Comparison of ENCODE assay signal across 13 cellular contexts in genomic region chr11:111441443-111441842, GRCh38.
DNase-seq lines count a peak whose midpoint lies in the region; ATAC-seq and TF ChIP-seq lines count a peak whose summit lies in the region.
"Had no signal": no experiment of that assay in that cellular context is flagged by ENCODE, and none has a peak within 500 bp of the region (broad histone marks: within the 10 kb centered on the region; RNA-seq: fewer than 3 reads in every experiment).

No MANE protein-coding gene starts in this region.

- no peaks in the 10 kb centered on the region for H3K9me3 ChIP-seq in SU-DHL-6 (ENCODE audit: insufficient read depth, low read length)
- no peaks in the 10 kb centered on the region for H3K9me3 ChIP-seq in stomach smooth muscle (ENCODE audit: control insufficient read depth in 2 of 2, low read length in 2 of 2)

- H3K4me1 Mint-ChIP-seq in activated T-cell treated with anti-CD3 and anti-CD28 coated beads, Interleukin-2, amount 50 U/mL, for 24 hours (ENCODE audit: low read depth): peaks cover 23% of the 10 kb centered on the region

- H3K4me3 ChIP-seq in SU-DHL-6 (ENCODE audit: insufficient read depth, low read length, poor library complexity, severe bottlenecking) (no peak overlapping the region), fibroblast of pulmonary artery (replicated peaks; ENCODE audit: low read depth, low read length) (no peak overlapping the region), stomach smooth muscle (ENCODE audit: low read length in 2 of 2) (no peak overlapping the region)

- no peaks in the 10 kb centered on the region for H4K20me1 ChIP-seq in SU-DHL-6 (ENCODE audit: low read depth, low read length)

- no peak overlapping the region for H2AFZ ChIP-seq in SU-DHL-6 (ENCODE audit: low read depth, low read length, severe bottlenecking)

- H3K36me3 ChIP-seq in SU-DHL-6 (ENCODE audit: low read length) (no peaks in the 10 kb centered on the region), stomach smooth muscle (ENCODE audit: control insufficient read depth in 2 of 2, insufficient read depth in 2 of 2, low read length in 2 of 2) (no peaks in the 10 kb centered on the region)

- peaks cover 34% of the 10 kb centered on the region for H3F3A ChIP-seq in SU-DHL-6 (ENCODE audit: insufficient read depth)

- TF ChIP-seq CTCF in SU-DHL-6 (IDR thresholded peaks at IDR 0.05; ENCODE audit: insufficient read depth, low read length, poor library complexity, severe bottlenecking) (no peak), fibroblast of pulmonary artery (IDR thresholded peaks at IDR 0.05; ENCODE audit: low read length, missing control alignments) (no peak)

- no peak overlapping the region for H3K9ac ChIP-seq in SU-DHL-6 (ENCODE audit: low read length)
- no peak overlapping the region for H3K9ac ChIP-seq in stomach smooth muscle (ENCODE audit: low read length in 2 of 2)

- DNase-seq in activated T-cell treated with anti-CD3 and anti-CD28 coated beads, Interleukin-2, amount 50 U/mL, for 24 hours: peak; percentile 30
- no peak for DNase-seq in activated T-cell treated with anti-CD3 and anti-CD28 coated beads, Interleukin-2, amount 50 U/mL, for 1 hour
- peak; percentile 23 for DNase-seq in fibroblast of pulmonary artery (ENCODE audit: low read depth)
- DNase-seq: AML-193, head of caudate nucleus, MM.1S, NCI-H524 had no signal

- H3K9me2 ChIP-seq in SU-DHL-6 (replicated peaks; ENCODE audit: insufficient read depth, low read length): no peaks in the 10 kb centered on the region

- no peaks in the 10 kb centered on the region for H3K79me2 ChIP-seq in SU-DHL-6 (ENCODE audit: insufficient read depth, low read length)

- H3K27ac ChIP-seq in SU-DHL-6 (ENCODE audit: low read depth, low read length) (peak overlapping the region; percentile 97), stomach smooth muscle (ENCODE audit: low read length) (peak overlapping the region; percentile 24)

- no peak overlapping the region for H3K27ac Mint-ChIP-seq in activated T-cell treated with anti-CD3 and anti-CD28 coated beads, Interleukin-2, amount 50 U/mL, for 24 hours
- H3K27ac Mint-ChIP-seq: memory B cell had no signal

- H3K27me3 Mint-ChIP-seq in activated T-cell treated with anti-CD3 and anti-CD28 coated beads, Interleukin-2, amount 50 U/mL, for 24 hours: no peaks in the 10 kb centered on the region

- ATAC-seq in HG02798 (IDR thresholded peaks at IDR 0.05; ENCODE audit: poor library complexity, unreplicated experiment) (no peak), GM21367 (IDR thresholded peaks at IDR 0.05; ENCODE audit: unreplicated experiment) (no peak), HG03135 (IDR thresholded peaks at IDR 0.05; ENCODE audit: unreplicated experiment) (no peak)

- H3K9me3 Mint-ChIP-seq in activated T-cell treated with anti-CD3 and anti-CD28 coated beads, Interleukin-2, amount 50 U/mL, for 24 hours: no peaks in the 10 kb centered on the region
- H3K9me3 Mint-ChIP-seq: memory B cell had no signal

- no peaks in the 10 kb centered on the region for H3K27me3 ChIP-seq in SU-DHL-6 (ENCODE audit: low read length)
- H3K27me3 ChIP-seq in stomach smooth muscle (ENCODE audit: control insufficient read depth in 1 of 2, insufficient read depth in 2 of 2, low read length in 2 of 2): no peaks in the 10 kb centered on the region

- H3K36me3 Mint-ChIP-seq in activated T-cell treated with anti-CD3 and anti-CD28 coated beads, Interleukin-2, amount 50 U/mL, for 24 hours (ENCODE audit: low read depth): no peaks in the 10 kb centered on the region
- H3K36me3 Mint-ChIP-seq: memory B cell had no signal

- H3K4me1 ChIP-seq in stomach smooth muscle (ENCODE audit: control insufficient read depth, insufficient read depth, low read length): peaks cover 28% of the 10 kb centered on the region

- H3K4me3 Mint-ChIP-seq in activated T-cell treated with anti-CD3 and anti-CD28 coated beads, Interleukin-2, amount 50 U/mL, for 24 hours: no peak overlapping the region
- H3K4me3 Mint-ChIP-seq: memory B cell had no signal

- H3K4me2 ChIP-seq in SU-DHL-6 (ENCODE audit: low read depth, low read length, poor library complexity, severe bottlenecking): no peak overlapping the region
